In the genomic region with DNA sequence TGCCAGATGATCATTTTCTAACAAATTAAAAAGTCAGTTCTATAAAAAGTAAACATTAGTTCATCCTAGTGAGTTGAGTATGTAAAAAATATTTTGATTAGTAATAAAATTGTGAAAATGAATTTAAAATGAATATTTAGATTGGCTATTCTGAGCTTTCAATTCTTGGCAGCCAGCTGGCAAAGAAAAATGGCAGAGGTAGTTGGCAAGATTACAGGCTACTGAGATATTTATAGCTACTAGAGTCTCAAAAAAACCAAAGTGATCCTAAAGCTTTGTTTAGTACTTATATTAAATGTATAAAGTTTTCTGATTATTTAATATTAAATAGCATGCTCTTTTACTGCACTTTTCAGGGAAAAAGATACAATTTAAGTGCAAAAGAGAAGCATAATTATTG, we compare ENCODE assay signal across 20 cellular contexts. TPM values are rescaled to one million over a fixed set of nuclear protein-coding genes. Genes with fewer than 3 reads are reported as not detected.
A peak's percentile ranks its signal among the peaks of the same experiment; 100 is the strongest.
DNase-seq lines count a peak whose midpoint lies in the region; TF ChIP-seq lines count a peak whose summit lies in the region.
"Had no signal": no experiment of that assay in that cellular context is flagged by ENCODE, and none has a peak within 500 bp of the region (broad histone marks: within the 10 kb centered on the region; RNA-seq: fewer than 3 reads in every experiment).

No MANE protein-coding gene starts in this region.

- H3K27me3 ChIP-seq in left ventricle myocardium inferior (ENCODE audit: low read depth) (no peaks in the 10 kb centered on the region), right atrium auricular region (no peaks in the 10 kb centered on the region)
- H3K27me3 ChIP-seq: Peyer's patch had no signal

- H3K4me3 ChIP-seq in left ventricle myocardium inferior (no peak overlapping the region), right atrium auricular region (no peak overlapping the region), foreskin fibroblast (ENCODE audit: low read depth in 1 of 2, low read length in 2 of 2) (no peak overlapping the region)
- H3K4me3 ChIP-seq: A549, Peyer's patch had no signal

- H3K4me1 ChIP-seq in left ventricle myocardium inferior: peaks cover 10% of the 10 kb centered on the region
- H3K4me1 ChIP-seq in right atrium auricular region: no peaks in the 10 kb centered on the region
- H3K4me1 ChIP-seq: A549, Caco-2, Peyer's patch had no signal

- DNase-seq in left ventricle myocardium inferior: no peak
- no peak for DNase-seq in right atrium auricular region (ENCODE audit: low spot score)
- DNase-seq in caudate nucleus (lab: John Stamatoyannopoulos, UW): peak in 1 of 61 donors; percentile 0
- peak; percentile 12 for DNase-seq in globus pallidus (ENCODE audit: low spot score)
- peak; percentile 68 for DNase-seq in superior temporal gyrus (ENCODE audit: extremely low spot score)
- DNase-seq in SHP77 treated with DMSO at 0.1 percent for 48 hours (lab: John Stamatoyannopoulos, UW): no peak
- no peak for DNase-seq in foreskin fibroblast
- DNase-seq in NCI-H748 treated with DMSO at 0.1 percent for 48 hours (lab: John Stamatoyannopoulos, UW): no peak
- DNase-seq: AML-193, Caco-2, DMS79 treated with DMSO at 0.1 percent for 48 hours, H9, Karpas-422, MM.1S, NCI-H1105 treated with DMSO at 0.1 percent for 48 hours, NCI-H187, NCI-H82, Peyer's patch, SIG-M5 had no signal

- TF ChIP-seq CTCF in left ventricle myocardium inferior (IDR thresholded peaks at IDR 0.05; ENCODE audit: borderline replicate concordance) (no peak), right atrium auricular region (IDR thresholded peaks at IDR 0.05) (no peak), foreskin fibroblast (IDR thresholded peaks at IDR 0.05; ENCODE audit: low read depth, low read length) (no peak)

- peak overlapping the region; percentile 6 for H3K27ac ChIP-seq in left ventricle myocardium inferior (replicated peaks)
- H3K27ac ChIP-seq in right atrium auricular region: no peak overlapping the region
- peak overlapping the region; percentile 82 for H3K27ac ChIP-seq in caudate nucleus (ENCODE audit: low read depth, low read length)
- H3K27ac ChIP-seq: A549, Peyer's patch had no signal

- H3K9me3 ChIP-seq in left ventricle myocardium inferior (replicated peaks): no peaks in the 10 kb centered on the region
- no peaks in the 10 kb centered on the region for H3K9me3 ChIP-seq in right atrium auricular region
- H3K9me3 ChIP-seq: A549, Caco-2, Peyer's patch had no signal

- intact Hi-C loops in left ventricle myocardium inferior (cut with micrococcal nuclease): no loop called here

- H3K36me3 ChIP-seq in left ventricle myocardium inferior (peaks cover 10% of the 10 kb centered on the region), right atrium auricular region (no peaks in the 10 kb centered on the region)
- H3K36me3 ChIP-seq: Peyer's patch had no signal

RNA-seq across cellular contexts. Expression of gene SGTB, which starts 25.0 kb away (rescaled TPM):
- total RNA-seq in left ventricle myocardium inferior (7.1 TPM), right atrium auricular region (1 to 10 TPM; 6.8 to 6.9 TPM)

RNA-seq across cellular contexts. Expression of gene NLN, which starts 25.1 kb away (rescaled TPM):
- 12.4 TPM for total RNA-seq in left ventricle myocardium inferior
- total RNA-seq in right atrium auricular region: 1 to 10 TPM; 5.9 to 7.2 TPM

Comparison
In these comparisons a context has a peak if more than half of its experiments do, and no peak if none do; other contexts are left out.
1. H3K27ac ChIP-seq: peak in left ventricle myocardium inferior (single experiment) and caudate nucleus (single experiment); none in right atrium auricular region (0 of 2).
2. DNase-seq: peak in globus pallidus (single experiment) and superior temporal gyrus (single experiment); none in left ventricle myocardium inferior (single experiment), right atrium auricular region (single experiment), SHP77 treated with DMSO at 0.1 percent for 48 hours (single experiment), foreskin fibroblast (0 of 2) and NCI-H748 treated with DMSO at 0.1 percent for 48 hours (single experiment).